ENCODE assay signal across 20 cellular contexts in the genomic region with DNA sequence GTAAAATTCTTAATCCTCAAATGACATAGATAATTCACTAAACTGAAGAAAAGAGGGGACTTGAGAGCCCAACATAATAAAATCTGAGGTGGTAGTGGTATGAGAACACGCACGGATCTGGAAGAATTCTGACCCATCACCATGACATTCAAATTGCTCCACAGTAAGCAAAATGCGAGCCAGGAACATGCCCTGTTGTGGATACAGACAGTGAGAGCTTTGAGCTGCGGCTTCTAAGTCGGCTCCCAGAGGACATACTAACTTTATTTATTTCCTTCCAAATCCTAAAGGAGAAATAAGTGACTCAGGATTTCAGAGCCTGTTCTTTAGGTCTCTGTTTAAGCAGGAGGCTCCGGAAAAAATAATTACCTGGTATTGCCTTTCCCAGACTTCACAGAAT.
DNase-seq lines count a peak whose midpoint lies in the region; ATAC-seq and TF ChIP-seq lines count a peak whose summit lies in the region.
"Had no signal": no experiment of that assay in that cellular context is flagged by ENCODE, and none has a peak within 500 bp of the region (broad histone marks: within the 10 kb centered on the region; RNA-seq: fewer than 3 reads in every experiment).

No MANE protein-coding gene starts in this region.

- H3K27me3 ChIP-seq in tibial artery = no peaks in the 10 kb centered on the region
- H3K27me3 ChIP-seq: ovary, SJSA1 had no signal

- TF ChIP-seq CTCF in choroid plexus epithelial cell (conservative IDR thresholded peaks at IDR 0.05; ENCODE audit: low read depth, low read length) (no peak), tibial artery (IDR thresholded peaks at IDR 0.05) (no peak)

- H3K4me3 ChIP-seq in choroid plexus epithelial cell (ENCODE audit: low read depth, low read length) = no peak overlapping the region
- no peak overlapping the region for H3K4me3 ChIP-seq in tibial artery
- H3K4me3 ChIP-seq: ovary, PC-9, SJSA1 had no signal

- H3K27ac ChIP-seq in tibial artery = peak overlapping the region; percentile 60 to 64
- H3K27ac ChIP-seq: ovary, PC-9, SJSA1 had no signal

- intact Hi-C loops in left cardiac atrium (cut with DNase I) = loop anchor here in 1 of 2 donors (10.0 kb wide), 1 partner anchor 59 kb away; no protein-coding TSS in a partner anchor
- intact Hi-C loops in cardiac septum (cut with DNase I) = no loop called here
- intact Hi-C loops in tibial artery (cut with DNase I; ENCODE audit: low total_unique reads) = no loop called here

- peaks cover 0 to 28% (median 9%) of the 10 kb centered on the region in 4 donors for H3K4me1 ChIP-seq in tibial artery

- H3K36me3 ChIP-seq in tibial artery = peaks cover 8 to 23% (median 9%) of the 10 kb centered on the region in 3 donors
- H3K36me3 ChIP-seq: ovary, SJSA1 had no signal

- no peak for TF ChIP-seq POLR2A in GM18505 (IDR thresholded peaks at IDR 0.05; ENCODE audit: borderline replicate concordance, extremely low read depth, insufficient read depth, insufficient read length)

- no peak for DNase-seq in left cardiac atrium
- DNase-seq in cardiac septum (ENCODE audit: low spot score) = no peak
- DNase-seq in choroid plexus epithelial cell (ENCODE audit: low read depth) = peak; percentile 90
- peak; percentile 70 for DNase-seq in medulla oblongata (ENCODE audit: extremely low spot score)
- peak; percentile 59 to 68 for DNase-seq in tibial artery
- DNase-seq in middle frontal gyrus (ENCODE audit: extremely low spot score, low spot score) = no peak
- no peak for DNase-seq in NCI-H69 (lab: John Stamatoyannopoulos, UW)
- DNase-seq: 8988T; activated CD4-positive, alpha-beta T cell treated with anti-CD3 and anti-CD28 coated beads for 48 hours; activated CD8-positive, alpha-beta memory T cell treated with anti-CD3 and anti-CD28 coated beads, Interleukin-2, amount 50 U/mL, for 48 hours; activated naive CD4-positive, alpha-beta T cell treated with Interleukin-2 at 50 U/mL for 16 hours; NCI-H2107; NCI-H82; PC-9; T1000; trophoblast cell had no signal

- no peaks in the 10 kb centered on the region for H3K9me3 ChIP-seq in tibial artery
- H3K9me3 ChIP-seq: ovary, SJSA1 had no signal

- ATAC-seq in left cardiac atrium (peak; percentile 21 to 53), GM18505 (IDR thresholded peaks at IDR 0.05; ENCODE audit: unreplicated experiment) (no peak)
- ATAC-seq: left lobe of liver had no signal

Comparison
In these comparisons a context has a peak if more than half of its experiments do, and no peak if none do; other contexts are left out.
1. DNase-seq: peak in choroid plexus epithelial cell (single experiment), medulla oblongata (single experiment) and tibial artery (2 of 2); none in left cardiac atrium (single experiment), cardiac septum (single experiment), middle frontal gyrus (single experiment) and NCI-H69 (single experiment).